ENCODE assay signal across 10 cellular contexts in genomic region chr1:18158731-18159130, GRCh38. TPM values are rescaled to one million over a fixed set of nuclear protein-coding genes. Genes with fewer than 3 reads are reported as not detected.
"Had no signal": no experiment of that assay in that cellular context is flagged by ENCODE, and none has a peak within 500 bp of the region (broad histone marks: within the 10 kb centered on the region; RNA-seq: fewer than 3 reads in every experiment).

No MANE protein-coding gene starts in this region.

- H3K4me3 Mint-ChIP-seq: GM23338, IgD-negative memory B cell had no signal

- H3K9me3 ChIP-seq: HAP-1 had no signal

- DNase-seq: H7, KG1 had no signal

- H3K27ac ChIP-seq: HL-60 had no signal

- H3K36me3 ChIP-seq: HAP-1 had no signal

- FAIRE-seq: HepG2 had no signal

- H3K4me3 ChIP-seq: GM23338, HAP-1 had no signal

- H3K9me3 Mint-ChIP-seq: GM23338, IgD-negative memory B cell had no signal

- H2AFZ ChIP-seq: GM23338 had no signal

- H3K4me2 ChIP-seq: GM23338 had no signal

- ATAC-seq: GM23338, HCT116, HepG2 had no signal

- H3K4me1 ChIP-seq: HAP-1 had no signal

- H3K27ac Mint-ChIP-seq: GM23338, IgD-negative memory B cell had no signal

- H3K36me3 Mint-ChIP-seq: IgD-negative memory B cell had no signal

RNA-seq across cellular contexts. Expression of gene IGSF21, which starts 51.1 kb away (rescaled TPM):
- total RNA-seq: H4, HepG2, HT1080 had no signal
- polyA plus RNA-seq: HepG2, IgD-negative memory B cell had no signal
